8 cellular contexts compared by ENCODE assay signal in the genomic region with DNA sequence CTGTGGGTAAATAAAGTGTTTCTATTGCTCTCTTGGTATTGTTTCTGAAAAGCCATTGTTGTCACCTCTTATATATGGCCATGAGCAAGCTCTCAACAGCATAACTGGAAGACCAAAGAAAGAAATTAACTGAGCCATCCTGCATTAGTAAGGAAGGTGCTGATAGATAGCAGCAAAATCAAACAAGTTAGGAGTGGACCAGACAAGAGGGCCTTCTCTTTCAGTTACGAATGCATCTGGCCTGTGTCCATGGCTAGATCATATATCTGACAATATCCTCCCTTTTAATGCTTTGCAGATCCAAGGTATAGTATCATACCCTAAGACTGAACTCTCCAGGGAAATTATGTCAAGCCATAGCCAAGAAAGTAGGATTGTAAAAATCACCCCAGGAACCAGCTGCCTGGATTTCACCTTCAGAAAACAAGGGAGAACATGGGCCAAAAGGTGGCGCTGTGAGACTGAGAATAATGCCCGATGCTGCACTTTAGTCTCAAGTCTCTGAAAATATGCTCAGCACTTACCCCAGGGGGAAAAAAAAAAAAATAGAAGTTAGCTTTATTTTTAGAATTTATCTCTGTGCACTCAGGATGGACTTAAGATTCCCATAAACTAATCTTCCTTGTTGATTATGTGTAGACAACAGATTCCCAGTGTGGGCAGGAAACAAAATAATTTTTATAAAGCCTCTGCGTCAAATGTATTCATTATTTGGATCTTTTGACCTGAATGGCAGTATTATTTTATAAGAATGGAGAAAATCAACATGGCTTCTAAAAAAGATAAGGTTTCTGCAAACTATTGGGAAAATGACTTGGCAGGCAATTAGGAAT.
DNase-seq lines count a peak whose midpoint lies in the region; ATAC-seq and TF ChIP-seq lines count a peak whose summit lies in the region.

No MANE protein-coding gene starts in this region.

- H2AFZ ChIP-seq in smooth muscle cell (ENCODE audit: low read depth) = no peak overlapping the region

- peaks cover 4% of the 10 kb centered on the region for H3K27me3 ChIP-seq in smooth muscle cell (ENCODE audit: low read depth)

- H3K36me3 ChIP-seq in HEK293 (ENCODE audit: control insufficient read depth in 2 of 2, insufficient read depth in 1 of 2, low read length in 2 of 2) (no peaks in the 10 kb centered on the region), smooth muscle cell (ENCODE audit: low read depth) (no peaks in the 10 kb centered on the region)

- no peak overlapping the region for H3K27ac ChIP-seq in HEK293 (ENCODE audit: extremely low read depth, low read depth, low read length)
- peak overlapping the region; percentile 13 for H3K27ac ChIP-seq in smooth muscle cell (ENCODE audit: low read depth)

- H3K4me2 ChIP-seq in smooth muscle cell = no peak overlapping the region

- H4K20me1 ChIP-seq in smooth muscle cell (ENCODE audit: low read depth) = no peaks in the 10 kb centered on the region

- H3K4me3 ChIP-seq in HEK293 (ENCODE audit: low read depth, low read length) (no peak overlapping the region), smooth muscle cell (no peak overlapping the region)

- CTCF ChIA-PET in HEK293 (lab: Yijun Ruan, JAX) = interaction anchor here (0.6 to 10.1 kb wide), 46 partner anchors 9 to 1671 kb away, joined by 3 to 127 read pairs (median 4); no protein-coding TSS in a partner anchor

- TF ChIP-seq CTCF in HEK293 (tag by site-specific recombination; IDR thresholded peaks at IDR 0.05) = 0 out of 2 replicates have a peak, but pooled peaks have one; percentile 17
- TF ChIP-seq CTCF in smooth muscle cell (IDR thresholded peaks at IDR 0.05; ENCODE audit: borderline replicate concordance, insufficient read depth, poor library complexity, severe bottlenecking) = peak; percentile 83

- POLR2A ChIA-PET in HEK293 (lab: Yijun Ruan, JAX) = no interaction called here

- no peaks in the 10 kb centered on the region for H3F3A ChIP-seq in smooth muscle cell (ENCODE audit: low read depth)

- H3K4me1 ChIP-seq in HEK293 (ENCODE audit: control insufficient read depth, insufficient read depth, low read length) (peaks cover 3% of the 10 kb centered on the region; the same call in 1 of the 2 replicates), smooth muscle cell (ENCODE audit: low read depth) (no peaks in the 10 kb centered on the region)

- H3K79me2 ChIP-seq in smooth muscle cell (ENCODE audit: low read depth) = no peaks in the 10 kb centered on the region

- WGBS in smooth muscle cell (ENCODE audit: low lambda C conversion rate) = 39% methylated on average over 4 of the region's 4 CpGs

- H3K9me3 ChIP-seq in HEK293 (ENCODE audit: control insufficient read depth, insufficient read depth, low read depth, low read length) (no peaks in the 10 kb centered on the region), smooth muscle cell (replicated peaks; ENCODE audit: low read depth) (no peaks in the 10 kb centered on the region)

- H3K9ac ChIP-seq in smooth muscle cell (ENCODE audit: low read depth) = no peak overlapping the region

- DNase-seq in DMS 273 treated with DMSO at 0.1 percent for 48 hours (lab: John Stamatoyannopoulos, UW) (peak; percentile 27), NCI-H146 (lab: John Stamatoyannopoulos, UW) (peak; percentile 83), T1000 (lab: John Stamatoyannopoulos, UW) (peak; percentile 35), astrocyte of the hippocampus (ENCODE audit: low read depth, low spot score) (peak; percentile 93), hippocampal formation (lab: John Stamatoyannopoulos, UW) (peak; percentile 61 to 64), smooth muscle cell (lab: John Stamatoyannopoulos, UW; ENCODE audit: unreplicated experiment) (peak; percentile 21)

- no peak for ATAC-seq in GM19324 (IDR thresholded peaks at IDR 0.05; ENCODE audit: low FRiP score, unreplicated experiment)

TF ChIP-seq in HEK293, 187 proteins besides CTCF, POLR2A, EP300 and RAD21:
- TF ChIP-seq KLF1 (tag by site-specific recombination; IDR thresholded peaks at IDR 0.05) (no peak), ZNF311 (tag by site-specific recombination; IDR thresholded peaks at IDR 0.05; ENCODE audit: borderline replicate concordance) (no peak), ZNF660 (tag by site-specific recombination; IDR thresholded peaks at IDR 0.05) (0 out of 2 replicates have a peak, but pooled peaks have one; percentile 21), ZNF404 (tag by site-specific recombination; IDR thresholded peaks at IDR 0.05) (no peak), ZNF654 (tag by site-specific recombination; IDR thresholded peaks at IDR 0.05; ENCODE audit: low read depth) (peak; percentile 86), GLI4 (tag by site-specific recombination; IDR thresholded peaks at IDR 0.05) (no peak)
- TF ChIP-seq, protein P1, sequence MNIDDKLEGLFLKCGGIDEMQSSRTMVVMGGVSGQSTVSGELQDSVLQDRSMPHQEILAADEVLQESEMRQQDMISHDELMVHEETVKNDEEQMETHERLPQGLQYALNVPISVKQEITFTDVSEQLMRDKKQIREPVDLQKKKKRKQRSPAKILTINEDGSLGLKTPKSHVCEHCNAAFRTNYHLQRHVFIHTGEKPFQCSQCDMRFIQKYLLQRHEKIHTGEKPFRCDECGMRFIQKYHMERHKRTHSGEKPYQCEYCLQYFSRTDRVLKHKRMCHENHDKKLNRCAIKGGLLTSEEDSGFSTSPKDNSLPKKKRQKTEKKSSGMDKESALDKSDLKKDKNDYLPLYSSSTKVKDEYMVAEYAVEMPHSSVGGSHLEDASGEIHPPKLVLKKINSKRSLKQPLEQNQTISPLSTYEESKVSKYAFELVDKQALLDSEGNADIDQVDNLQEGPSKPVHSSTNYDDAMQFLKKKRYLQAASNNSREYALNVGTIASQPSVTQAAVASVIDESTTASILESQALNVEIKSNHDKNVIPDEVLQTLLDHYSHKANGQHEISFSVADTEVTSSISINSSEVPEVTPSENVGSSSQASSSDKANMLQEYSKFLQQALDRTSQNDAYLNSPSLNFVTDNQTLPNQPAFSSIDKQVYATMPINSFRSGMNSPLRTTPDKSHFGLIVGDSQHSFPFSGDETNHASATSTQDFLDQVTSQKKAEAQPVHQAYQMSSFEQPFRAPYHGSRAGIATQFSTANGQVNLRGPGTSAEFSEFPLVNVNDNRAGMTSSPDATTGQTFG (tag by site-specific recombination; IDR thresholded peaks at IDR 0.05; ENCODE audit: borderline replicate concordance) = no peak
- TF ChIP-seq, protein P2, sequence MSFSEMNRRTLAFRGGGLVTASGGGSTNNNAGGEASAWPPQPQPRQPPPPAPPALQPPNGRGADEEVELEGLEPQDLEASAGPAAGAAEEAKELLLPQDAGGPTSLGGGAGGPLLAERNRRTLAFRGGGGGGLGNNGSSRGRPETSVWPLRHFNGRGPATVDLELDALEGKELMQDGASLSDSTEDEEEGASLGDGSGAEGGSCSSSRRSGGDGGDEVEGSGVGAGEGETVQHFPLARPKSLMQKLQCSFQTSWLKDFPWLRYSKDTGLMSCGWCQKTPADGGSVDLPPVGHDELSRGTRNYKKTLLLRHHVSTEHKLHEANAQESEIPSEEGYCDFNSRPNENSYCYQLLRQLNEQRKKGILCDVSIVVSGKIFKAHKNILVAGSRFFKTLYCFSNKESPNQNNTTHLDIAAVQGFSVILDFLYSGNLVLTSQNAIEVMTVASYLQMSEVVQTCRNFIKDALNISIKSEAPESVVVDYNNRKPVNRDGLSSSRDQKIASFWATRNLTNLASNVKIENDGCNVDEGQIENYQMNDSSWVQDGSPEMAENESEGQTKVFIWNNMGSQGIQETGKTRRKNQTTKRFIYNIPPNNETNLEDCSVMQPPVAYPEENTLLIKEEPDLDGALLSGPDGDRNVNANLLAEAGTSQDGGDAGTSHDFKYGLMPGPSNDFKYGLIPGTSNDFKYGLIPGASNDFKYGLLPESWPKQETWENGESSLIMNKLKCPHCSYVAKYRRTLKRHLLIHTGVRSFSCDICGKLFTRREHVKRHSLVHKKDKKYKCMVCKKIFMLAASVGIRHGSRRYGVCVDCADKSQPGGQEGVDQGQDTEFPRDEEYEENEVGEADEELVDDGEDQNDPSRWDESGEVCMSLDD (tag by site-specific recombination; IDR thresholded peaks at IDR 0.05) = no peak
- TF ChIP-seq, protein P3, sequence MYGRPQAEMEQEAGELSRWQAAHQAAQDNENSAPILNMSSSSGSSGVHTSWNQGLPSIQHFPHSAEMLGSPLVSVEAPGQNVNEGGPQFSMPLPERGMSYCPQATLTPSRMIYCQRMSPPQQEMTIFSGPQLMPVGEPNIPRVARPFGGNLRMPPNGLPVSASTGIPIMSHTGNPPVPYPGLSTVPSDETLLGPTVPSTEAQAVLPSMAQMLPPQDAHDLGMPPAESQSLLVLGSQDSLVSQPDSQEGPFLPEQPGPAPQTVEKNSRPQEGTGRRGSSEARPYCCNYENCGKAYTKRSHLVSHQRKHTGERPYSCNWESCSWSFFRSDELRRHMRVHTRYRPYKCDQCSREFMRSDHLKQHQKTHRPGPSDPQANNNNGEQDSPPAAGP (tag by site-specific recombination; IDR thresholded peaks at IDR 0.05) = no peak

Comparison
In these comparisons a context has a peak if more than half of its experiments do, and no peak if none do; other contexts are left out.
1. DNase-seq: peak in every context shown above with its lines; median percentile 93 in astrocyte of the hippocampus; 83 in NCI-H146; 62 in hippocampal formation; 35 in T1000; 27 in DMS 273 treated with DMSO at 0.1 percent for 48 hours; 21 in smooth muscle cell.